Comparison of ENCODE assay signal across 24 cellular contexts in genomic region chr4:185346975-185347601, GRCh38. TPM values are rescaled to one million over a fixed set of nuclear protein-coding genes. Genes with fewer than 3 reads are reported as not detected.
DNase-seq lines count a peak whose midpoint lies in the region; ATAC-seq and TF ChIP-seq lines count a peak whose summit lies in the region.
"Had no signal": no experiment of that assay in that cellular context is flagged by ENCODE, and none has a peak within 500 bp of the region (broad histone marks: within the 10 kb centered on the region; RNA-seq: fewer than 3 reads in every experiment).

No MANE protein-coding gene starts in this region.

- in situ Hi-C loops in transverse colon (cut with MboI; ENCODE audit: low pct_ligation_motif_present in 1 of 4, low pct_unique_long_range_greater_than_20kb in 1 of 4, low sequenced_read_pairs in 3 of 4) = no loop called here

- H3K27ac Mint-ChIP-seq in activated CD8-positive, alpha-beta T cell treated with anti-CD3 and anti-CD28 coated beads for 36 hours = peak overlapping the region; percentile 10
- H3K27ac Mint-ChIP-seq in activated CD8-positive, alpha-beta T cell treated with anti-CD3 and anti-CD28 coated beads, Interleukin-2, amount 10 ng/mL, durations not matched to agents 7 days and 5 days = no peak overlapping the region
- H3K27ac Mint-ChIP-seq: activated B cell treated with CpG ODN at 0.5 μM for 24 hours; activated T-cell treated with anti-CD3 and anti-CD28 coated beads, Interleukin-2, amount 50 U/mL, for 24 hours had no signal

- H3K27ac ChIP-seq in SJSA1 = peak overlapping the region; percentile 56
- H3K27ac ChIP-seq in transverse colon = peak overlapping the region in 1 of 4 donors; percentile 65
- H3K27ac ChIP-seq: BLaER1 treated with 17β-estradiol and CSF1 and Interleukin-3, amounts not matched to agents 10 nM and 100 nM; body of pancreas; colonic mucosa; vagina had no signal

- H3K4me3 ChIP-seq in SJSA1 = no peak overlapping the region
- no peak overlapping the region for H3K4me3 ChIP-seq in transverse colon
- H3K4me3 ChIP-seq: BLaER1 treated with 17β-estradiol and CSF1 and Interleukin-3, amounts not matched to agents 10 nM and 100 nM; body of pancreas; colonic mucosa; vagina had no signal

- H3K9me3 Mint-ChIP-seq in activated CD8-positive, alpha-beta T cell treated with anti-CD3 and anti-CD28 coated beads for 36 hours = no peaks in the 10 kb centered on the region
- no peaks in the 10 kb centered on the region for H3K9me3 Mint-ChIP-seq in activated CD8-positive, alpha-beta T cell treated with anti-CD3 and anti-CD28 coated beads, Interleukin-2, amount 10 ng/mL, durations not matched to agents 7 days and 5 days (ENCODE audit: insufficient read depth)
- H3K9me3 Mint-ChIP-seq: activated B cell treated with CpG ODN at 0.5 μM for 24 hours; activated T-cell treated with anti-CD3 and anti-CD28 coated beads, Interleukin-2, amount 50 U/mL, for 24 hours had no signal

- POLR2A ChIA-PET in activated CD8-positive, alpha-beta T cell treated with anti-CD3 and anti-CD28 coated beads for 36 hours (lab: Charles Lee) = no interaction called here
- POLR2A ChIA-PET in activated CD8-positive, alpha-beta T cell treated with anti-CD3 and anti-CD28 coated beads, Interleukin-2, amount 10 ng/mL, durations not matched to agents 7 days and 5 days (lab: Charles Lee) = no interaction called here

- 86 to 89% methylated on average over 14 of the region's 14 CpGs for WGBS in transverse colon (ENCODE audit: low coverage in 1 of 2), 2 donors

- no peaks in the 10 kb centered on the region for H3K27me3 Mint-ChIP-seq in activated CD8-positive, alpha-beta T cell treated with anti-CD3 and anti-CD28 coated beads for 36 hours
- no peaks in the 10 kb centered on the region for H3K27me3 Mint-ChIP-seq in activated CD8-positive, alpha-beta T cell treated with anti-CD3 and anti-CD28 coated beads, Interleukin-2, amount 10 ng/mL, durations not matched to agents 7 days and 5 days (ENCODE audit: low read depth)
- H3K27me3 Mint-ChIP-seq: activated B cell treated with CpG ODN at 0.5 μM for 24 hours; activated T-cell treated with anti-CD3 and anti-CD28 coated beads, Interleukin-2, amount 50 U/mL, for 24 hours had no signal

- no peaks in the 10 kb centered on the region for H3K9me3 ChIP-seq in SJSA1 (replicated peaks)
- no peaks in the 10 kb centered on the region for H3K9me3 ChIP-seq in transverse colon
- H3K9me3 ChIP-seq: body of pancreas, colonic mucosa, vagina had no signal

- H3K36me3 Mint-ChIP-seq in activated CD8-positive, alpha-beta T cell treated with anti-CD3 and anti-CD28 coated beads for 36 hours (ENCODE audit: low read depth) = peaks cover 46% of the 10 kb centered on the region
- H3K36me3 Mint-ChIP-seq in activated CD8-positive, alpha-beta T cell treated with anti-CD3 and anti-CD28 coated beads, Interleukin-2, amount 10 ng/mL, durations not matched to agents 7 days and 5 days (ENCODE audit: low read depth) = peaks cover 42% of the 10 kb centered on the region

- no peak overlapping the region for H3K4me3 Mint-ChIP-seq in activated CD8-positive, alpha-beta T cell treated with anti-CD3 and anti-CD28 coated beads for 36 hours
- no peak overlapping the region for H3K4me3 Mint-ChIP-seq in activated CD8-positive, alpha-beta T cell treated with anti-CD3 and anti-CD28 coated beads, Interleukin-2, amount 10 ng/mL, durations not matched to agents 7 days and 5 days
- H3K4me3 Mint-ChIP-seq: activated B cell treated with CpG ODN at 0.5 μM for 24 hours; activated T-cell treated with anti-CD3 and anti-CD28 coated beads, Interleukin-2, amount 50 U/mL, for 24 hours had no signal

- H3K36me3 ChIP-seq in SJSA1 (peaks cover 12% of the 10 kb centered on the region), transverse colon (no peaks in the 10 kb centered on the region)
- H3K36me3 ChIP-seq: colonic mucosa, vagina had no signal

- no peak for DNase-seq in activated CD8-positive, alpha-beta T cell treated with anti-CD3 and anti-CD28 coated beads for 36 hours
- no peak for DNase-seq in activated CD8-positive, alpha-beta T cell treated with anti-CD3 and anti-CD28 coated beads, Interleukin-2, amount 10 ng/mL, durations not matched to agents 7 days and 5 days
- DNase-seq in SJSA1 (ENCODE audit: low read depth in 1 of 2, low spot score in 2 of 2) (peak in 1 of 2 experiments; percentile 66), foreskin melanocyte (peak; percentile 61), superior temporal gyrus (ENCODE audit: extremely low spot score) (peak; percentile 55), NCI-H1436 treated with DMSO at 0.1 percent for 48 hours (lab: John Stamatoyannopoulos, UW) (no peak), transverse colon (no peak), NCI-H1417 treated with DMSO at 0.1 percent for 48 hours (lab: John Stamatoyannopoulos, UW) (no peak)
- DNase-seq: 8988T; activated B cell treated with CpG ODN at 0.5 μM for 24 hours; activated naive CD4-positive, alpha-beta T cell treated with Interleukin-2 at 50 U/mL for 16 hours; activated T-cell treated with anti-CD3 and anti-CD28 coated beads, Interleukin-2, amount 50 U/mL, for 24 hours; body of pancreas; colonic mucosa; GDM1; NCI-H1105 treated with DMSO at 0.1 percent for 48 hours; NCI-H2107; NCI-H510A treated with DMSO at 0.1 percent for 48 hours; stimulated activated CD8-positive, alpha-beta memory T cell treated with anti-CD3 and anti-CD28 coated beads, Interleukin-4, amount 100 ng/mL, for 48 hours; substantia nigra had no signal

- no peak for TF ChIP-seq CTCF in activated CD8-positive, alpha-beta T cell treated with anti-CD3 and anti-CD28 coated beads for 36 hours (IDR thresholded peaks at IDR 0.05)
- TF ChIP-seq CTCF in transverse colon (IDR thresholded peaks at IDR 0.05) = no peak

- intact Hi-C loops in activated CD8-positive, alpha-beta T cell treated with anti-CD3 and anti-CD28 coated beads for 36 hours (cut with micrococcal nuclease) = no loop called here
- intact Hi-C loops in transverse colon (cut with DNase I; ENCODE audit: low total_unique reads) = loop anchor here (10.0 kb wide), 1 partner anchor 132 kb away; no protein-coding TSS in a partner anchor

- H3K4me1 ChIP-seq in SJSA1 (replicated peaks) (peaks cover 32% of the 10 kb centered on the region), transverse colon (peaks cover 0 to 7% (median 2%) of the 10 kb centered on the region in 4 donors)
- H3K4me1 ChIP-seq: body of pancreas, colonic mucosa, vagina had no signal

- H3K4me1 Mint-ChIP-seq in activated CD8-positive, alpha-beta T cell treated with anti-CD3 and anti-CD28 coated beads for 36 hours (ENCODE audit: low read depth) = peaks cover 22% of the 10 kb centered on the region
- peaks cover 28% of the 10 kb centered on the region for H3K4me1 Mint-ChIP-seq in activated CD8-positive, alpha-beta T cell treated with anti-CD3 and anti-CD28 coated beads, Interleukin-2, amount 10 ng/mL, durations not matched to agents 7 days and 5 days (ENCODE audit: low read depth)

- CTCF ChIA-PET in activated CD8-positive, alpha-beta T cell treated with anti-CD3 and anti-CD28 coated beads for 36 hours (lab: Charles Lee) = no interaction called here
- CTCF ChIA-PET in activated CD8-positive, alpha-beta T cell treated with anti-CD3 and anti-CD28 coated beads, Interleukin-2, amount 10 ng/mL, durations not matched to agents 7 days and 5 days (lab: Charles Lee) = no interaction called here

- H3K27me3 ChIP-seq in SJSA1 (replicated peaks) (no peaks in the 10 kb centered on the region), transverse colon (no peaks in the 10 kb centered on the region)
- H3K27me3 ChIP-seq: BLaER1 treated with 17β-estradiol and CSF1 and Interleukin-3, amounts not matched to agents 10 nM and 100 nM; body of pancreas; colonic mucosa; vagina had no signal

- TF ChIP-seq POLR2A in transverse colon (IDR thresholded peaks at IDR 0.05) = no peak

- TF ChIP-seq EP300 in transverse colon (IDR thresholded peaks at IDR 0.05; ENCODE audit: low read depth) = no peak

- ATAC-seq in activated CD8-positive, alpha-beta T cell treated with anti-CD3 and anti-CD28 coated beads for 36 hours = no peak
- ATAC-seq in activated CD8-positive, alpha-beta T cell treated with anti-CD3 and anti-CD28 coated beads, Interleukin-2, amount 10 ng/mL, durations not matched to agents 7 days and 5 days = no peak
- ATAC-seq: body of pancreas, left lobe of liver, SK-N-SH treated with all-trans-retinoic acid at 6 μM for 48 hours had no signal

RNA-seq across cellular contexts. Expression of gene LRP2BP, which starts 48.6 kb away (rescaled TPM):
- total RNA-seq in activated CD8-positive, alpha-beta T cell treated with anti-CD3 and anti-CD28 coated beads for 36 hours = 1 to 10 TPM; 1.1 to 1.2 TPM
- 1 to 10 TPM in 1 of 2 experiments, under 1 TPM in 1; 0.97 to 1.3 TPM for total RNA-seq in activated CD8-positive, alpha-beta T cell treated with anti-CD3 and anti-CD28 coated beads, Interleukin-2, amount 10 ng/mL, durations not matched to agents 7 days and 5 days
- 0.22 and 0.29 TPM in 2 replicates for total RNA-seq in SJSA1 (2014; rRNA removed; shearing (Covaris generic))
- total RNA-seq in transverse colon = 10 to 100 TPM in 1 of 4 donors, under 1 TPM in 2, not detected in 1; 0.55 to 20.1 (median 0.64) TPM

RNA-seq across cellular contexts. Expression of gene ANKRD37, which starts 49.6 kb away (rescaled TPM):
- 10 to 100 TPM; 51.2 to 54.6 TPM for total RNA-seq in activated CD8-positive, alpha-beta T cell treated with anti-CD3 and anti-CD28 coated beads for 36 hours
- total RNA-seq in activated CD8-positive, alpha-beta T cell treated with anti-CD3 and anti-CD28 coated beads, Interleukin-2, amount 10 ng/mL, durations not matched to agents 7 days and 5 days = 10 to 100 TPM; 15.6 to 18.3 TPM
- 5.4 and 15.1 TPM in 2 replicates for total RNA-seq in SJSA1 (2014; rRNA removed; shearing (Covaris generic))
- total RNA-seq in transverse colon = 10 to 100 TPM in 1 of 4 donors, 1 to 10 TPM in 3; 2.0 to 10.0 (median 7.1) TPM

Comparison
In these comparisons a context has a peak if more than half of its experiments do, and no peak if none do; other contexts are left out.
1. DNase-seq: peak in foreskin melanocyte (single experiment) and superior temporal gyrus (single experiment); none in activated CD8-positive, alpha-beta T cell treated with anti-CD3 and anti-CD28 coated beads for 36 hours (single experiment), activated CD8-positive, alpha-beta T cell treated with anti-CD3 and anti-CD28 coated beads, Interleukin-2, amount 10 ng/mL, durations not matched to agents 7 days and 5 days (single experiment), NCI-H1436 treated with DMSO at 0.1 percent for 48 hours (single experiment), transverse colon (single experiment) and NCI-H1417 treated with DMSO at 0.1 percent for 48 hours (single experiment).